In genomic region chr7:94849636-94850208, GRCh38 we compare ENCODE assay signal across 38 cellular contexts. TPM values are rescaled to one million over a fixed set of nuclear protein-coding genes. Genes with fewer than 3 reads are reported as not detected.
"Had no signal": no experiment of that assay in that cellular context is flagged by ENCODE, and none has a peak within 500 bp of the region (broad histone marks: within the 10 kb centered on the region; RNA-seq: fewer than 3 reads in every experiment).

No MANE protein-coding gene starts in this region.

- H3K4me3 Mint-ChIP-seq: activated B cell treated with CpG ODN at 0.5 μM for 24 hours; activated CD4-positive, alpha-beta memory T cell treated with anti-CD3 and anti-CD28 coated beads for 36 hours; activated CD4-positive, alpha-beta T cell treated with anti-CD3 and anti-CD28 coated beads, Interleukin-2, amount 10 ng/mL, durations not matched to agents 24 days and 14 days; activated CD8-positive, alpha-beta T cell treated with anti-CD3 and anti-CD28 coated beads for 36 hours; activated naive CD4-positive, alpha-beta T cell treated with anti-CD3 and anti-CD28 coated beads for 36 hours; activated naive CD8-positive, alpha-beta T cell treated with anti-CD3 and anti-CD28 coated beads for 36 hours; activated T-cell treated with anti-CD3 and anti-CD28 coated beads, Interleukin-2, amount 50 U/mL, for 4 hours; activated T-cell treated with anti-CD3 and anti-CD28 coated beads, Interleukin-2, amount 50 U/mL, for 72 hours; activated T-helper 1 cell treated with anti-CD3 and anti-CD28 coated beads, Interleukin-12 subunit alpha, Interleukin-12 subunit beta, Interleukin-2, Interleukin-4 antibody, amounts not matched to agents 30 ng/mL and 10 ng/mL and 1 ng/mL, durations not matched to agents 14 hours and 24 hours and 36 hours; activated T-helper 17 cell treated with anti-CD3 and anti-CD28 coated beads, Interleukin-2, amount 50 U/mL, for 72 hours; T-helper 1 cell treated with Interleukin-12 subunit alpha and Interleukin-12 subunit beta and Interleukin-4 antibody, amounts not matched to agents 30 μg/mL and 1 μg/mL, for 36 hours; T-helper 2 cell treated with Interferon-gamma antibody and Interleukin-4, amounts not matched to agents 5 μg/mL and 100 μg/mL, for 36 hours had no signal

- H3K27ac Mint-ChIP-seq: activated B cell treated with CpG ODN at 0.5 μM for 24 hours; activated CD4-positive, alpha-beta memory T cell treated with anti-CD3 and anti-CD28 coated beads for 36 hours; activated CD4-positive, alpha-beta T cell treated with anti-CD3 and anti-CD28 coated beads, Interleukin-2, amount 10 ng/mL, durations not matched to agents 24 days and 14 days; activated CD8-positive, alpha-beta T cell treated with anti-CD3 and anti-CD28 coated beads for 36 hours; activated naive CD4-positive, alpha-beta T cell treated with anti-CD3 and anti-CD28 coated beads for 36 hours; activated naive CD4-positive, alpha-beta T cell treated with anti-CD3 and anti-CD28 coated beads, Interleukin-2, amount 50 U/mL, for 72 hours; activated naive CD8-positive, alpha-beta T cell treated with anti-CD3 and anti-CD28 coated beads for 36 hours; activated T-cell treated with anti-CD3 and anti-CD28 coated beads, Interleukin-2, amount 50 U/mL, for 72 hours; activated T-helper 1 cell treated with anti-CD3 and anti-CD28 coated beads, Interleukin-12 subunit alpha, Interleukin-12 subunit beta, Interleukin-2, Interleukin-4 antibody, amounts not matched to agents 30 ng/mL and 10 ng/mL and 1 ng/mL, durations not matched to agents 14 hours and 24 hours and 36 hours; activated T-helper 17 cell treated with anti-CD3 and anti-CD28 coated beads, Interleukin-2, amount 50 U/mL, for 72 hours; T-helper 1 cell treated with Interleukin-12 subunit alpha and Interleukin-12 subunit beta and Interleukin-4 antibody, amounts not matched to agents 30 μg/mL and 1 μg/mL, for 36 hours; T-helper 2 cell treated with Interferon-gamma antibody and Interleukin-4, amounts not matched to agents 5 μg/mL and 100 μg/mL, for 36 hours had no signal

- H3K27ac ChIP-seq: adrenal gland, body of pancreas, brain microvascular endothelial cell, breast epithelium, VCaP had no signal

- H3K4me3 ChIP-seq: adrenal gland, body of pancreas, breast epithelium had no signal

- H3K27me3 ChIP-seq: adrenal gland, body of pancreas, brain microvascular endothelial cell, breast epithelium had no signal

- ATAC-seq: activated CD8-positive, alpha-beta T cell treated with anti-CD3 and anti-CD28 coated beads for 36 hours; activated naive CD4-positive, alpha-beta T cell treated with anti-CD3 and anti-CD28 coated beads, Interleukin-2, amount 50 U/mL, for 72 hours; activated T-cell treated with anti-CD3 and anti-CD28 coated beads, Interleukin-2, amount 50 U/mL, for 4 hours; activated T-cell treated with anti-CD3 and anti-CD28 coated beads, Interleukin-2, amount 50 U/mL, for 72 hours; activated T-helper 17 cell treated with anti-CD3 and anti-CD28 coated beads, Interleukin-2, amount 50 U/mL, for 72 hours; body of pancreas had no signal

- H3K4me1 ChIP-seq: adrenal gland, body of pancreas, breast epithelium had no signal

- H3K27me3 Mint-ChIP-seq: activated B cell treated with CpG ODN at 0.5 μM for 24 hours; activated CD4-positive, alpha-beta memory T cell treated with anti-CD3 and anti-CD28 coated beads for 36 hours; activated CD4-positive, alpha-beta T cell treated with anti-CD3 and anti-CD28 coated beads, Interleukin-2, amount 10 ng/mL, durations not matched to agents 24 days and 14 days; activated CD8-positive, alpha-beta T cell treated with anti-CD3 and anti-CD28 coated beads for 36 hours; activated naive CD8-positive, alpha-beta T cell treated with anti-CD3 and anti-CD28 coated beads for 36 hours; activated T-helper 17 cell treated with anti-CD3 and anti-CD28 coated beads, Interleukin-2, amount 50 U/mL, for 72 hours had no signal

- FAIRE-seq: astrocyte, TTC549 had no signal

- DNase-seq: activated B cell treated with CpG ODN at 0.5 μM for 24 hours; activated CD4-positive, alpha-beta memory T cell treated with anti-CD3 and anti-CD28 coated beads for 36 hours; activated CD4-positive, alpha-beta T cell treated with anti-CD3 and anti-CD28 coated beads for 4 hours; activated CD4-positive, alpha-beta T cell treated with anti-CD3 and anti-CD28 coated beads, Interleukin-2, amount 10 ng/mL, durations not matched to agents 24 days and 14 days; activated CD4-positive, alpha-beta T cell treated with anti-CD3 and anti-CD28 coated beads, Interleukin-2, amount 50 U/mL, for 1 hour; activated CD4-positive, alpha-beta T cell treated with anti-CD3 and anti-CD28 coated beads, Interleukin-2, amount 50 U/mL, for 4 hours; activated CD4-positive, CD25-positive, alpha-beta regulatory T cell treated with anti-CD3 and anti-CD28 coated beads, Interleukin-2, amount 50 U/mL, for 72 hours; activated CD8-positive, alpha-beta memory T cell treated with anti-CD3 and anti-CD28 coated beads, Interleukin-2, amount 50 U/mL, for 4 hours; activated CD8-positive, alpha-beta T cell treated with anti-CD3 and anti-CD28 coated beads for 36 hours; activated effector memory CD4-positive, alpha-beta T cell treated with anti-CD3 and anti-CD28 coated beads, Interleukin-2, amount 50 U/mL, for 16 hours; activated gamma-delta T cell treated with Interleukin-2 at 50 U/mL for 16 hours; activated naive CD4-positive, alpha-beta T cell; activated naive CD4-positive, alpha-beta T cell treated with anti-CD3 and anti-CD28 coated beads for 36 hours; activated naive CD4-positive, alpha-beta T cell treated with anti-CD3 and anti-CD28 coated beads, Interleukin-2, amount 50 U/mL, for 16 hours; activated naive CD8-positive, alpha-beta T cell treated with anti-CD3 and anti-CD28 coated beads for 36 hours; activated T-cell treated with anti-CD3 and anti-CD28 coated beads for 4 hours; activated T-cell treated with anti-CD3 and anti-CD28 coated beads, Interleukin-2, amount 50 U/mL, for 1 hour; activated T-cell treated with anti-CD3 and anti-CD28 coated beads, Interleukin-2, amount 50 U/mL, for 4 hours; activated T-cell treated with anti-CD3 and anti-CD28 coated beads, Interleukin-2, amount 50 U/mL, for 72 hours; adrenal gland; amniotic stem cell; aorta; body of pancreas; brain microvascular endothelial cell; central memory CD4-positive, alpha-beta T cell; SW 1271; T-helper 1 cell; T-helper 2 cell; T-helper 9 cell had no signal

- H3K9me3 Mint-ChIP-seq: activated CD4-positive, alpha-beta T cell treated with anti-CD3 and anti-CD28 coated beads, Interleukin-2, amount 10 ng/mL, durations not matched to agents 24 days and 14 days had no signal

- H3K36me3 ChIP-seq: adrenal gland, brain microvascular endothelial cell, breast epithelium had no signal

- H3K9me3 ChIP-seq: adrenal gland had no signal

- H3K4me1 Mint-ChIP-seq: activated B cell treated with CpG ODN at 0.5 μM for 24 hours; activated CD4-positive, alpha-beta T cell treated with anti-CD3 and anti-CD28 coated beads, Interleukin-2, amount 10 ng/mL, durations not matched to agents 24 days and 14 days; activated naive CD8-positive, alpha-beta T cell treated with anti-CD3 and anti-CD28 coated beads for 36 hours; activated T-helper 17 cell treated with anti-CD3 and anti-CD28 coated beads, Interleukin-2, amount 50 U/mL, for 72 hours had no signal

RNA-seq across cellular contexts. Expression of gene PPP1R9A, which starts 57.7 kb away (rescaled TPM):
- total RNA-seq: activated CD4-positive, alpha-beta memory T cell treated with anti-CD3 and anti-CD28 coated beads for 36 hours; activated CD4-positive, alpha-beta T cell treated with anti-CD3 and anti-CD28 coated beads, Interleukin-2, amount 10 ng/mL, durations not matched to agents 24 days and 14 days; activated naive CD4-positive, alpha-beta T cell treated with anti-CD3 and anti-CD28 coated beads for 36 hours; activated naive CD4-positive, alpha-beta T cell treated with anti-CD3 and anti-CD28 coated beads, Interleukin-2, amount 50 U/mL, for 72 hours; activated T-helper 1 cell treated with anti-CD3 and anti-CD28 coated beads, Interleukin-12 subunit alpha, Interleukin-12 subunit beta, Interleukin-2, Interleukin-4 antibody, amounts not matched to agents 30 ng/mL and 10 ng/mL and 1 ng/mL, durations not matched to agents 14 hours and 24 hours and 36 hours; activated T-helper 17 cell treated with anti-CD3 and anti-CD28 coated beads, Interleukin-2, amount 50 U/mL, for 72 hours had no signal
